In genomic region chr4:76326515-76326914, GRCh38 we compare ENCODE assay signal across 23 cellular contexts.
"Had no signal": no experiment of that assay in that cellular context is flagged by ENCODE, and none has a peak within 500 bp of the region (broad histone marks: within the 10 kb centered on the region; RNA-seq: fewer than 3 reads in every experiment).

No MANE protein-coding gene starts in this region.

- H3K4me1 ChIP-seq: heart right ventricle, left ventricle myocardium inferior, neural progenitor cell, sigmoid colon, transverse colon had no signal

- H3K4me3 ChIP-seq: heart right ventricle, left ventricle myocardium inferior, neural progenitor cell, sigmoid colon, transverse colon had no signal

- H3K27ac ChIP-seq: heart right ventricle, left ventricle myocardium inferior, neural progenitor cell, sigmoid colon, transverse colon had no signal

- H3K36me3 ChIP-seq: heart right ventricle, left ventricle myocardium inferior, neural progenitor cell, sigmoid colon, transverse colon had no signal

- H3K9ac ChIP-seq: neural progenitor cell had no signal

- FAIRE-seq: urothelium cell line had no signal

- ATAC-seq: activated CD4-positive, CD25-positive, alpha-beta regulatory T cell treated with anti-CD3 and anti-CD28 coated beads, Interleukin-2, amount 50 U/mL, for 24 hours; activated CD8-positive, alpha-beta memory T cell treated with anti-CD3 and anti-CD28 coated beads, Interleukin-2, amount 10 ng/mL, durations not matched to agents 7 days and 5 days; activated CD8-positive, alpha-beta T cell treated with anti-CD3 and anti-CD28 coated beads for 36 hours; heart right ventricle; naive thymus-derived CD8-positive, alpha-beta T cell; stimulated activated naive B cell treated with anti-CD40 and anti-IgM and Interleukin-4, amounts not matched to agents 10 μg/mL and 1 μg/mL and 100 μg/mL, for 72 hours had no signal

- H3K4me2 ChIP-seq: neural progenitor cell had no signal

- H3K27me3 ChIP-seq: heart right ventricle, neural progenitor cell, sigmoid colon, transverse colon had no signal

- DNase-seq: activated CD4-positive, alpha-beta T cell treated with anti-CD3 and anti-CD28 coated beads, Interleukin-2, amount 10 ng/mL, durations not matched to agents 24 days and 14 days; activated CD8-positive, alpha-beta memory T cell treated with anti-CD3 and anti-CD28 coated beads, Interleukin-2, amount 10 ng/mL, durations not matched to agents 7 days and 5 days; activated CD8-positive, alpha-beta T cell treated with anti-CD3 and anti-CD28 coated beads for 36 hours; activated gamma-delta T cell treated with Interleukin-2 at 50 U/mL for 16 hours; aorta; caudate nucleus; dermis blood vessel endothelial cell; effector CD8-positive, alpha-beta T cell; erythroblast; foreskin fibroblast; heart right ventricle; left ventricle myocardium inferior; naive thymus-derived CD8-positive, alpha-beta T cell; posterior cingulate gyrus; sigmoid colon; stimulated activated CD4-positive, alpha-beta T cell treated with anti-CD3 and anti-CD28 coated beads, Interleukin-2, amount 100 ng/mL, for 48 hours; stimulated activated CD8-positive, alpha-beta memory T cell treated with anti-CD3 and anti-CD28 coated beads, Interleukin-4, amount 100 ng/mL, for 48 hours; stimulated activated naive B cell treated with anti-CD40 and anti-IgM and Interleukin-4, amounts not matched to agents 10 μg/mL and 1 μg/mL and 100 μg/mL, for 72 hours; T1000; transverse colon had no signal
